8 cellular contexts compared by ENCODE assay signal in the genomic region with DNA sequence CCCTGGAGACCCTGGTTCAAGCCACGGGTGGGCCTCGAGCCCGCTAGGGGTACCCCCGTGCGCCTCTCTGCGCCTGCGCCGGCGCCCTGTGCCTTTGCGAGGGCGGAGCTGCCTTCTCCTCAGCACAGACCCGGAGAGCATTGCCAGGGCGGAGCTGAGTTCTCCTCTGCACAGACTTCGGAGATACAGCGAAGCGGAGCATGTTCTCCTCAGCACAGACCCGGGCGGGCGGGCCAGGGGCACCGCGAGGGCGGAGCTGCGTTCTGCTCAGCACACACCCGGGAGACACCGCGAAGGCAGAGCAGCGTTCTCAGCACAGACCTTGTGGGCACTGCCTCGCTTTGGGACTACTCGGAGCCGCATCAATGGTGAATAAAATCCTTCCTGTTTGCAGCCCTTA.
DNase-seq lines count a peak whose midpoint lies in the region; ATAC-seq and TF ChIP-seq lines count a peak whose summit lies in the region.
"Not testable (repeated sequence)": the region's sequence is repeated elsewhere in the genome, so short reads cannot be mapped to it uniquely, and the experiment has no call there.

No MANE protein-coding gene starts in this region.

- H3K4me1 ChIP-seq in CD4-positive, CD25-positive, alpha-beta regulatory T cell (ENCODE audit: control insufficient read depth, insufficient read depth, low read length, poor library complexity, severe bottlenecking): not testable (repeated sequence)

- H3K27ac ChIP-seq in CD4-positive, CD25-positive, alpha-beta regulatory T cell (ENCODE audit: insufficient read depth, low read length, poor library complexity, severe bottlenecking): not testable (repeated sequence)

- H3K27ac Mint-ChIP-seq in CD4-positive, CD25-positive, alpha-beta regulatory T cell; activated B cell treated with CpG ODN at 0.5 μM for 24 hours; activated CD8-positive, alpha-beta T cell treated with anti-CD3 and anti-CD28 coated beads, Interleukin-2, amount 10 ng/mL, durations not matched to agents 7 days and 5 days; activated naive CD8-positive, alpha-beta T cell treated with anti-CD3 and anti-CD28 coated beads, Interleukin-2, amount 10 ng/mL, durations not matched to agents 7 days and 5 days; effector memory CD8-positive, alpha-beta T cell; naive B cell; natural killer cell: not testable (repeated sequence)

- CTCF ChIA-PET in activated B cell treated with CpG ODN at 0.5 μM for 24 hours (lab: Charles Lee); activated CD8-positive, alpha-beta T cell treated with anti-CD3 and anti-CD28 coated beads, Interleukin-2, amount 10 ng/mL, durations not matched to agents 7 days and 5 days (lab: Charles Lee): not testable (repeated sequence)

- not testable (repeated sequence) for H3K4me1 Mint-ChIP-seq in CD4-positive, CD25-positive, alpha-beta regulatory T cell; activated B cell treated with CpG ODN at 0.5 μM for 24 hours; activated CD8-positive, alpha-beta T cell treated with anti-CD3 and anti-CD28 coated beads, Interleukin-2, amount 10 ng/mL, durations not matched to agents 7 days and 5 days (ENCODE audit: low read depth); activated naive CD8-positive, alpha-beta T cell treated with anti-CD3 and anti-CD28 coated beads, Interleukin-2, amount 10 ng/mL, durations not matched to agents 7 days and 5 days; effector memory CD8-positive, alpha-beta T cell (ENCODE audit: low read depth in 2 of 2); naive B cell; natural killer cell

- not testable (repeated sequence) for H3K36me3 Mint-ChIP-seq in CD4-positive, CD25-positive, alpha-beta regulatory T cell; activated B cell treated with CpG ODN at 0.5 μM for 24 hours (ENCODE audit: low read depth); activated CD8-positive, alpha-beta T cell treated with anti-CD3 and anti-CD28 coated beads, Interleukin-2, amount 10 ng/mL, durations not matched to agents 7 days and 5 days (ENCODE audit: low read depth); activated naive CD8-positive, alpha-beta T cell treated with anti-CD3 and anti-CD28 coated beads, Interleukin-2, amount 10 ng/mL, durations not matched to agents 7 days and 5 days; effector memory CD8-positive, alpha-beta T cell (ENCODE audit: insufficient read depth); naive B cell; natural killer cell

- not testable (repeated sequence) for H3K27me3 Mint-ChIP-seq in CD4-positive, CD25-positive, alpha-beta regulatory T cell; activated B cell treated with CpG ODN at 0.5 μM for 24 hours; activated CD8-positive, alpha-beta T cell treated with anti-CD3 and anti-CD28 coated beads, Interleukin-2, amount 10 ng/mL, durations not matched to agents 7 days and 5 days (ENCODE audit: low read depth); activated naive CD8-positive, alpha-beta T cell treated with anti-CD3 and anti-CD28 coated beads, Interleukin-2, amount 10 ng/mL, durations not matched to agents 7 days and 5 days; effector memory CD8-positive, alpha-beta T cell; naive B cell; natural killer cell (ENCODE audit: low read depth in 2 of 2)

- DNase-seq in CD4-positive, CD25-positive, alpha-beta regulatory T cell; activated B cell treated with CpG ODN at 0.5 μM for 24 hours; activated CD8-positive, alpha-beta T cell treated with anti-CD3 and anti-CD28 coated beads, Interleukin-2, amount 10 ng/mL, durations not matched to agents 7 days and 5 days; activated naive CD8-positive, alpha-beta T cell treated with anti-CD3 and anti-CD28 coated beads, Interleukin-2, amount 10 ng/mL, durations not matched to agents 7 days and 5 days; effector memory CD8-positive, alpha-beta T cell; naive B cell; natural killer cell: not testable (repeated sequence)

- H3K4me3 Mint-ChIP-seq in CD4-positive, CD25-positive, alpha-beta regulatory T cell; activated B cell treated with CpG ODN at 0.5 μM for 24 hours; activated CD8-positive, alpha-beta T cell treated with anti-CD3 and anti-CD28 coated beads, Interleukin-2, amount 10 ng/mL, durations not matched to agents 7 days and 5 days; activated naive CD8-positive, alpha-beta T cell treated with anti-CD3 and anti-CD28 coated beads, Interleukin-2, amount 10 ng/mL, durations not matched to agents 7 days and 5 days; effector memory CD8-positive, alpha-beta T cell; natural killer cell: not testable (repeated sequence)
- H3K4me3 Mint-ChIP-seq in naive B cell: peak overlapping the region in 2 of 8 donors; percentile 30 to 57

- not testable (repeated sequence) for H3K36me3 ChIP-seq in CD4-positive, CD25-positive, alpha-beta regulatory T cell (ENCODE audit: control insufficient read depth, insufficient read depth, low read length)

- TF ChIP-seq CTCF in activated B cell treated with CpG ODN at 0.5 μM for 24 hours (IDR thresholded peaks at IDR 0.05); natural killer cell (IDR thresholded peaks at IDR 0.05): not testable (repeated sequence)

- peak; percentile 18 to 65 for ATAC-seq in CD4-positive, CD25-positive, alpha-beta regulatory T cell (ENCODE audit: low read depth in 2 of 2)
- ATAC-seq in HG03175 (IDR thresholded peaks at IDR 0.05; ENCODE audit: unreplicated experiment): peak; percentile 52
- peak; percentile 37 for ATAC-seq in activated B cell treated with CpG ODN at 0.5 μM for 24 hours (ENCODE audit: low read depth)
- peak; percentile 15 for ATAC-seq in activated CD8-positive, alpha-beta T cell treated with anti-CD3 and anti-CD28 coated beads, Interleukin-2, amount 10 ng/mL, durations not matched to agents 7 days and 5 days
- ATAC-seq in activated naive CD8-positive, alpha-beta T cell treated with anti-CD3 and anti-CD28 coated beads, Interleukin-2, amount 10 ng/mL, durations not matched to agents 7 days and 5 days (ENCODE audit: low read depth): peak; percentile 42
- ATAC-seq in effector memory CD8-positive, alpha-beta T cell (replicated peaks): peak; percentile 55
- peak; percentile 25 to 57 for ATAC-seq in naive B cell (ENCODE audit: low read depth in 2 of 2)
- ATAC-seq in natural killer cell: peak in 2 of 3 donors; percentile 26 to 29

- intact Hi-C loops in activated B cell treated with CpG ODN at 0.5 μM for 24 hours (cut with micrococcal nuclease); natural killer cell (cut with micrococcal nuclease): not testable (repeated sequence)

- not testable (repeated sequence) for H3K9me3 Mint-ChIP-seq in CD4-positive, CD25-positive, alpha-beta regulatory T cell; activated B cell treated with CpG ODN at 0.5 μM for 24 hours; activated CD8-positive, alpha-beta T cell treated with anti-CD3 and anti-CD28 coated beads, Interleukin-2, amount 10 ng/mL, durations not matched to agents 7 days and 5 days (ENCODE audit: insufficient read depth); activated naive CD8-positive, alpha-beta T cell treated with anti-CD3 and anti-CD28 coated beads, Interleukin-2, amount 10 ng/mL, durations not matched to agents 7 days and 5 days; effector memory CD8-positive, alpha-beta T cell; naive B cell; natural killer cell

- H3K27me3 ChIP-seq in CD4-positive, CD25-positive, alpha-beta regulatory T cell (ENCODE audit: control insufficient read depth, insufficient read depth, low read length): not testable (repeated sequence)

- POLR2A ChIA-PET in activated B cell treated with CpG ODN at 0.5 μM for 24 hours (lab: Charles Lee); activated CD8-positive, alpha-beta T cell treated with anti-CD3 and anti-CD28 coated beads, Interleukin-2, amount 10 ng/mL, durations not matched to agents 7 days and 5 days (lab: Charles Lee); activated naive CD8-positive, alpha-beta T cell treated with anti-CD3 and anti-CD28 coated beads, Interleukin-2, amount 10 ng/mL, durations not matched to agents 7 days and 5 days (lab: Charles Lee): not testable (repeated sequence)

- H3K9me3 ChIP-seq in CD4-positive, CD25-positive, alpha-beta regulatory T cell (ENCODE audit: control insufficient read depth in 2 of 2, low read length in 2 of 2): not testable (repeated sequence)

- not testable (repeated sequence) for H3K4me3 ChIP-seq in CD4-positive, CD25-positive, alpha-beta regulatory T cell (ENCODE audit: low read depth, low read length)
